8 cellular contexts compared by ENCODE assay signal in the genomic region with DNA sequence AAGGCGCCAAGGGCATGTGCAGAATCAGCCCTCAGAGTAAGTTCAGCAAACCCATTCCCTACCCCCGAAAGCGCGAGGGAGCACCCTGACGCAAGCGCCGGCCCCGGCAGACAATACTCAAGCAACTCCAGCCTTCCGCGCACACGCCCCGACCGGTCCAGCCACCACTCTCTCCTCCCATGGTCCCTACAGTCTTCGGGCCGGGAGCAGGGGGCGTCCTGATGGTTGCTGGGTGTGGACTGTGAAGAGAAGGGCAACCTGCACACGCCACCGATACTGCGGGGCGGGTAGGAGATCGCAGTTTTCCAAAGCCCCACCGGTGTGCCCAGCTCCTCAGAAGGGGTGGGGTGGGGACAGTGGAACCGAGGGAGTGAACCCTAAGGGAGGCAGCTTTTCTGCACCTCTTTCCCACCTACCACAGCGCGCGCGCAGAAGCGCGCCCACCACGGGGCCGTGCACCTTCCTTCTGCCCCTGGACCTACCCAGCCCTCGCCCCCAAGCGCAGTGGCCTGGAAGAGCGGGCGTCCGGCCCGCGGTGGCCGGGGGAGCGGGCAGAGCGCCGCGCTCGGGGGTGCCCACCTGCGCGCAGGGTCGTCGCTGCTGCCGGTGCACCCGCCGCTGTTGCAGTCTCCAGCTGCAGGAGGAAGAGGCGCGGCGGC.
DNase-seq lines count a peak whose midpoint lies in the region; ATAC-seq, FAIRE-seq and TF ChIP-seq lines count a peak whose summit lies in the region.

No MANE protein-coding gene starts in this region.

- TF ChIP-seq EP300 in esophagus muscularis mucosa (IDR thresholded peaks at IDR 0.05) = no peak

- CTCF ChIA-PET in Caco-2 (lab: Charles Lee) = no interaction called here
- CTCF ChIA-PET in activated CD8-positive, alpha-beta memory T cell treated with anti-CD3 and anti-CD28 coated beads, Interleukin-2, amount 10 ng/mL, durations not matched to agents 7 days and 5 days (lab: Charles Lee) = interaction anchor here (0.8 to 1.4 kb wide), 7 partner anchors 9 to 986 kb away, joined by 3 to 4 read pairs (median 4); a partner anchor contains a TSS

- ATAC-seq in activated CD8-positive, alpha-beta memory T cell treated with anti-CD3 and anti-CD28 coated beads, Interleukin-2, amount 10 ng/mL, durations not matched to agents 7 days and 5 days = peak; percentile 54

- POLR2A ChIA-PET in Caco-2 (lab: Charles Lee) = no interaction called here

- DNase-seq in Caco-2 (peak; percentile 35 to 52), M059J (ENCODE audit: low read depth) (peak; percentile 60), esophagus muscularis mucosa (ENCODE audit: extremely low spot score) (no peak), NCI-H187 treated with DMSO at 0.1 percent for 48 hours (lab: John Stamatoyannopoulos, UW) (no peak), NCI-H1694 treated with DMSO at 0.1 percent for 48 hours (lab: John Stamatoyannopoulos, UW) (no peak), D721Med (ENCODE audit: insufficient read length, low spot score) (no peak)
- peak; percentile 52 for DNase-seq in activated CD8-positive, alpha-beta memory T cell treated with anti-CD3 and anti-CD28 coated beads, Interleukin-2, amount 10 ng/mL, durations not matched to agents 7 days and 5 days

- no TSS peak for BruUV-seq in Caco-2 (replicated peaks; lab: Mats Ljungman, UMichigan)

- H3K4me3 Mint-ChIP-seq in Caco-2 (ENCODE audit: unreplicated experiment) (peak overlapping the region; percentile 97), nephron (peak overlapping the region; percentile 90 to 96 (median 95))
- H3K4me3 Mint-ChIP-seq in activated CD8-positive, alpha-beta memory T cell treated with anti-CD3 and anti-CD28 coated beads, Interleukin-2, amount 10 ng/mL, durations not matched to agents 7 days and 5 days = peak overlapping the region; percentile 96

- no peaks in the 10 kb centered on the region for H3K9me3 ChIP-seq in Caco-2
- H3K9me3 ChIP-seq in esophagus muscularis mucosa = no peaks in the 10 kb centered on the region

- H3K4me1 Mint-ChIP-seq in Caco-2 (ENCODE audit: low read depth, unreplicated experiment) (no peaks in the 10 kb centered on the region), nephron (no peaks in the 10 kb centered on the region)
- peaks cover 43% of the 10 kb centered on the region for H3K4me1 Mint-ChIP-seq in activated CD8-positive, alpha-beta memory T cell treated with anti-CD3 and anti-CD28 coated beads, Interleukin-2, amount 10 ng/mL, durations not matched to agents 7 days and 5 days

- intact Hi-C loops in Caco-2 (cut with micrococcal nuclease; ENCODE audit: unreplicated experiment) (loop anchor here (1.0 to 5.0 kb wide), 2 partner anchors 44 to 471 kb away; no protein-coding TSS in a partner anchor), esophagus muscularis mucosa (cut with DNase I) (no loop called here)

- H3K36me3 Mint-ChIP-seq in Caco-2 (ENCODE audit: insufficient read depth, unreplicated experiment) (peaks cover 44% of the 10 kb centered on the region), nephron (ENCODE audit: low read depth) (peaks cover 16% of the 10 kb centered on the region)
- peaks cover 16% of the 10 kb centered on the region for H3K36me3 Mint-ChIP-seq in activated CD8-positive, alpha-beta memory T cell treated with anti-CD3 and anti-CD28 coated beads, Interleukin-2, amount 10 ng/mL, durations not matched to agents 7 days and 5 days

- no peak for TF ChIP-seq CTCF in Caco-2 (IDR thresholded peaks at IDR 0.05; ENCODE audit: insufficient read depth in 1 of 2, low read depth in 1 of 2, low read length in 1 of 2, severe bottlenecking in 1 of 2, unreplicated experiment in 1 of 2)
- TF ChIP-seq CTCF in esophagus muscularis mucosa (IDR thresholded peaks at IDR 0.05) = no peak
- TF ChIP-seq CTCF in nephron (IDR thresholded peaks at IDR 0.05; ENCODE audit: unreplicated experiment in 3 of 3) = no peak
- no peak for TF ChIP-seq CTCF in D721Med (IDR thresholded peaks at IDR 0.05; ENCODE audit: insufficient read depth, missing control alignments)

- WGBS in esophagus muscularis mucosa = 29% methylated on average over 35 of the region's 54 CpGs

- H3K4me3 ChIP-seq in Caco-2 (ENCODE audit: low read depth, low read length) = peak overlapping the region; percentile 79
- peak overlapping the region; percentile 58 to 69 (median 62) for H3K4me3 ChIP-seq in esophagus muscularis mucosa

- no peaks in the 10 kb centered on the region for H3K27me3 ChIP-seq in Caco-2 (replicated peaks; ENCODE audit: control insufficient read depth, insufficient read depth, low read length)
- peaks cover 0 to 6% (median 0%) of the 10 kb centered on the region in 4 donors for H3K27me3 ChIP-seq in esophagus muscularis mucosa

- H3K27ac ChIP-seq in esophagus muscularis mucosa (replicated peaks in 1 of 4) = peak overlapping the region in 2 of 4 donors; percentile 22 to 30

- TF ChIP-seq POLR2A in esophagus muscularis mucosa (IDR thresholded peaks at IDR 0.05; ENCODE audit: low read depth) = no peak

- FAIRE-seq in D721Med (lab: Jason Lieb, UNC) = no peak

- H3K27ac Mint-ChIP-seq in Caco-2 (ENCODE audit: unreplicated experiment) = peak overlapping the region; percentile 78
- peak overlapping the region; percentile 91 for H3K27ac Mint-ChIP-seq in activated CD8-positive, alpha-beta memory T cell treated with anti-CD3 and anti-CD28 coated beads, Interleukin-2, amount 10 ng/mL, durations not matched to agents 7 days and 5 days
- H3K27ac Mint-ChIP-seq in nephron = peak overlapping the region; percentile 43 to 88 (median 58)

- H3K4me1 ChIP-seq in Caco-2 (no peaks in the 10 kb centered on the region), esophagus muscularis mucosa (peaks cover 0 to 4% (median 2%) of the 10 kb centered on the region in 4 donors)

- H3K27me3 Mint-ChIP-seq in Caco-2 (ENCODE audit: insufficient read depth, unreplicated experiment) = no peaks in the 10 kb centered on the region
- H3K27me3 Mint-ChIP-seq in activated CD8-positive, alpha-beta memory T cell treated with anti-CD3 and anti-CD28 coated beads, Interleukin-2, amount 10 ng/mL, durations not matched to agents 7 days and 5 days = no peaks in the 10 kb centered on the region
- H3K27me3 Mint-ChIP-seq in nephron (ENCODE audit: low read depth) = peaks cover 43% of the 10 kb centered on the region

- 0 out of 2 replicates have a peak, but pooled peaks cover 1% of the 10 kb centered on the region for H3K36me3 ChIP-seq in Caco-2 (ENCODE audit: control insufficient read depth, insufficient read depth, low read length)
- no peaks in the 10 kb centered on the region for H3K36me3 ChIP-seq in esophagus muscularis mucosa

- H3K9me3 Mint-ChIP-seq in Caco-2 (ENCODE audit: unreplicated experiment) (no peaks in the 10 kb centered on the region), nephron (peaks cover 3% of the 10 kb centered on the region)
- no peaks in the 10 kb centered on the region for H3K9me3 Mint-ChIP-seq in activated CD8-positive, alpha-beta memory T cell treated with anti-CD3 and anti-CD28 coated beads, Interleukin-2, amount 10 ng/mL, durations not matched to agents 7 days and 5 days (ENCODE audit: low read depth)

Comparison
In these comparisons a context has a peak if more than half of its experiments do, and no peak if none do; other contexts are left out.
1. DNase-seq: peak in Caco-2 (2 of 2), M059J (single experiment) and activated CD8-positive, alpha-beta memory T cell treated with anti-CD3 and anti-CD28 coated beads, Interleukin-2, amount 10 ng/mL, durations not matched to agents 7 days and 5 days (single experiment); none in esophagus muscularis mucosa (single experiment), NCI-H187 treated with DMSO at 0.1 percent for 48 hours (single experiment), NCI-H1694 treated with DMSO at 0.1 percent for 48 hours (single experiment) and D721Med (single experiment).
2. Peak in every context shown above with its lines, with median percentiles within 50 percentile points of each other: H3K27ac Mint-ChIP-seq and H3K4me3 Mint-ChIP-seq.